In the genomic region with DNA sequence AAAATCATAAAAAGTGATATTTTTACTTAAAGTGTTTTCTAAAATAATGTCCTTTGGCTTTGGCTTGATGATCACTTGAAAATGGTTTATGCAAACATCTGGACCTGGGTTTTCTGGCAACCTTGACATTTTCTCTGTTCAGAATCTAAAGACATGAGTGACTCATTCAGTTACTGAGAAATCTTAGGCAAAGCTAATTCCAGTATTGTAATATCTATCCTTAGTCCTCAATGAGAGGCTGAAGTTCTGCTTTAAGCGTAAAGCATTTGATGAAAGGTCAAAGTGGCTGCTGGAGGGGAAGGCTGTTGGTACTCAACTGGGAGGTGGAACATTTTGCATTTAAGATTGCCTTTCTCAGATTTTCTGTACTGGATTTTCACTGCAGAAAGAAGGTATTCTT, we compare ENCODE assay signal across 8 cellular contexts. TPM values are rescaled to one million over a fixed set of nuclear protein-coding genes. Genes with fewer than 3 reads are reported as not detected.
DNase-seq lines count a peak whose midpoint lies in the region; ATAC-seq, FAIRE-seq and TF ChIP-seq lines count a peak whose summit lies in the region.

No MANE protein-coding gene starts in this region.

- FAIRE-seq in bronchial epithelial cell (lab: Jason Lieb, UNC), result no peak

- DNase-seq in LHCN-M2 (ENCODE audit: low read depth) (peak; percentile 45), bronchial epithelial cell (ENCODE audit: low read depth) (peak; percentile 36), iPS-NIHi11 (ENCODE audit: low spot score) (no peak), sciatic nerve (ENCODE audit: low spot score) (no peak), OCI-M2 (lab: John Stamatoyannopoulos, UW; ENCODE audit: unreplicated experiment) (no peak)
- no peak for DNase-seq in naive thymus-derived CD8-positive, alpha-beta T cell

- peaks cover 0 to 6% (median 0%) of the 10 kb centered on the region in 11 experiments; a peak in 2 of 22 replicates for H3K36me3 ChIP-seq in BLaER1 treated with 17β-estradiol and CSF1 and Interleukin-3, amounts not matched to agents 10 nM and 100 nM
- no peaks in the 10 kb centered on the region for H3K36me3 ChIP-seq in bronchial epithelial cell (ENCODE audit: control insufficient read depth, insufficient read depth, low read length)

- TF ChIP-seq CTCF in bronchial epithelial cell (IDR thresholded peaks at IDR 0.05; ENCODE audit: insufficient read depth, low read length, severe bottlenecking), result no peak

- H3K4me3 ChIP-seq in BLaER1 treated with 17β-estradiol and CSF1 and Interleukin-3, amounts not matched to agents 10 nM and 100 nM, result peak overlapping the region; percentile 84 to 97 (median 95); a peak in 19 of 20 replicates
- H3K4me3 ChIP-seq in bronchial epithelial cell (ENCODE audit: low read depth, low read length), result no peak overlapping the region

- H3K4me1 ChIP-seq in BLaER1 treated with 17β-estradiol and CSF1 and Interleukin-3, amounts not matched to agents 10 nM and 100 nM, result peaks cover 56 to 64% (median 61%) of the 10 kb centered on the region in 10 experiments

- POLR2A ChIA-PET in naive thymus-derived CD8-positive, alpha-beta T cell (lab: Charles Lee), result interaction anchor here (2.9 to 5.1 kb wide), 3 partner anchors 12 to 361 kb away, joined by 8 to 61 read pairs (median 23); no protein-coding TSS in a partner anchor

- peaks cover 0 to 6% (median 0%) of the 10 kb centered on the region in 11 experiments; a peak in 3 of 22 replicates for H3K9me3 ChIP-seq in BLaER1 treated with 17β-estradiol and CSF1 and Interleukin-3, amounts not matched to agents 10 nM and 100 nM (replicated peaks in 1 of 11)

- H3K27me3 ChIP-seq in BLaER1 treated with 17β-estradiol and CSF1 and Interleukin-3, amounts not matched to agents 10 nM and 100 nM, result no peaks in the 10 kb centered on the region
- no peaks in the 10 kb centered on the region for H3K27me3 ChIP-seq in bronchial epithelial cell (ENCODE audit: control insufficient read depth, insufficient read depth, low read length)

- H3K36me3 Mint-ChIP-seq in naive thymus-derived CD8-positive, alpha-beta T cell, result no peaks in the 10 kb centered on the region

- peaks cover 36 to 67% (median 61%) of the 10 kb centered on the region in 4 donors for H3K4me1 Mint-ChIP-seq in naive thymus-derived CD8-positive, alpha-beta T cell

- H3K27ac Mint-ChIP-seq in naive thymus-derived CD8-positive, alpha-beta T cell, result peak overlapping the region; percentile 43 to 96 (median 92)

- no peaks in the 10 kb centered on the region for H3K27me3 Mint-ChIP-seq in naive thymus-derived CD8-positive, alpha-beta T cell

- H4K20me1 ChIP-seq in BLaER1 treated with 17β-estradiol and CSF1 and Interleukin-3, amounts not matched to agents 10 nM and 100 nM, result peaks cover 13 to 72% (median 41%) of the 10 kb centered on the region in 11 experiments; a peak in 20 of 22 replicates

- peak overlapping the region; percentile 86 to 95 (median 92) for H3K4me3 Mint-ChIP-seq in naive thymus-derived CD8-positive, alpha-beta T cell

- peaks cover 0 to 5% (median 0%) of the 10 kb centered on the region in 9 donors for H3K9me3 Mint-ChIP-seq in naive thymus-derived CD8-positive, alpha-beta T cell

- peak overlapping the region in 6 of 11 experiments; percentile 90 to 97 (median 93); a peak in 9 of 22 replicates for H3K27ac ChIP-seq in BLaER1 treated with 17β-estradiol and CSF1 and Interleukin-3, amounts not matched to agents 10 nM and 100 nM

- intact Hi-C loops in sciatic nerve (cut with DNase I), result no loop called here

- H3K4me2 ChIP-seq in BLaER1 treated with 17β-estradiol and CSF1 and Interleukin-3, amounts not matched to agents 10 nM and 100 nM, result peak overlapping the region; percentile 83 to 93 (median 88)

- no peak for ATAC-seq in naive thymus-derived CD8-positive, alpha-beta T cell
- ATAC-seq in HG03025 (IDR thresholded peaks at IDR 0.05; ENCODE audit: low FRiP score, unreplicated experiment) (no peak), sciatic nerve (no peak)

- H3K9ac ChIP-seq in BLaER1 treated with 17β-estradiol and CSF1 and Interleukin-3, amounts not matched to agents 10 nM and 100 nM, result peak overlapping the region in 10 of 11 experiments; percentile 90 to 97 (median 92); a peak in 19 of 22 replicates

RNA-seq across cellular contexts. Expression of a gene that starts 2.3 kb away (rescaled TPM):
- 126 and 129 TPM in 2 replicates for total RNA-seq in LHCN-M2 (2014; rRNA removed)
- 24.7 TPM for polyA plus RNA-seq in LHCN-M2 (2012)
- 78.9 and 85.0 TPM in 2 replicates for total RNA-seq in bronchial epithelial cell
- total RNA-seq in naive thymus-derived CD8-positive, alpha-beta T cell, result 10 to 100 TPM; 80.3 to 83.9 TPM
- 10 to 100 TPM; 17.5 to 20.7 (median 20.2) TPM for polyA plus RNA-seq in naive thymus-derived CD8-positive, alpha-beta T cell
- total RNA-seq in sciatic nerve, result 45.2 TPM

Comparison
In these comparisons a context has a peak if more than half of its experiments do, and no peak if none do; other contexts are left out.
1. DNase-seq: peak in LHCN-M2 (single experiment) and bronchial epithelial cell (single experiment); none in naive thymus-derived CD8-positive, alpha-beta T cell (0 of 10), iPS-NIHi11 (single experiment), sciatic nerve (single experiment) and OCI-M2 (single experiment).